In the genomic region with DNA sequence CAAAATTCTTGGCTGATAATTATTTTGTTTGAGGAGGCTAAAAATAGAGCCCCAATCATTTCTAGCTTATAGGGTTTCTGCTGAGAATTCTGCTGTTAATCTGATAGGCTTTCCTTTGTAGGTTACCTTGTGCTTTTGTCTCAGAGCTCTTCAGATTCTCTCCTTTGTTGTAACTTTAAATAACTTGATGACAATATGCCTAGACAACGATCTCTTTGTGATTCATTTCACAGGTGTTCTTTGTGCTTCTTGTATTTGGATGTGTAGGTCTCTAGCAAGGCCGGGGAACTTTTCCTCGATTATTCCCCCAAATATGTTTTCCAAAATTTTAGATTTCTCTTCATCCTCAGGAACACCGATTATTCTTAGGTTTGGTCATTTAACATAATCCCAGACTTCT, we compare ENCODE assay signal across 19 cellular contexts.
"Had no signal": no experiment of that assay in that cellular context is flagged by ENCODE, and none has a peak within 500 bp of the region (broad histone marks: within the 10 kb centered on the region; RNA-seq: fewer than 3 reads in every experiment).

No MANE protein-coding gene starts in this region.

- H3K27ac ChIP-seq: colonic mucosa, esophagus muscularis mucosa, foreskin keratinocyte, gastroesophageal sphincter, heart left ventricle, hepatocyte, left lung, lower lobe of right lung had no signal

- H3K4me3 Mint-ChIP-seq: dendritic cell treated with granulocyte-macrophage colony-stimulating factor and Interleukin-4, amounts not matched to agents 40 ng/mL and 50 ng/mL, for 4 days; effector memory CD8-positive, alpha-beta T cell; mesothelial cell of epicardium; naive B cell had no signal

- H3K9me3 Mint-ChIP-seq: effector memory CD8-positive, alpha-beta T cell had no signal

- H3K79me2 ChIP-seq: hepatocyte had no signal

- H3K4me2 ChIP-seq: hepatocyte had no signal

- H2AFZ ChIP-seq: hepatocyte had no signal

- H3K4me3 ChIP-seq: colonic mucosa, esophagus muscularis mucosa, gastroesophageal sphincter, heart left ventricle, hepatocyte, left lung, lower lobe of right lung, mucosa of descending colon had no signal

- H3K36me3 Mint-ChIP-seq: naive B cell had no signal

- H3K4me1 ChIP-seq: colonic mucosa, esophagus muscularis mucosa, foreskin keratinocyte, gastroesophageal sphincter, heart left ventricle, left lung, lower lobe of right lung had no signal

- H3K27me3 ChIP-seq: colonic mucosa, esophagus muscularis mucosa, foreskin keratinocyte, gastroesophageal sphincter, heart left ventricle, hepatocyte, left lung had no signal

- DNase-seq: colonic mucosa; cortex of kidney; effector CD8-positive, alpha-beta T cell; effector memory CD8-positive, alpha-beta T cell; heart left ventricle; hypothalamus; left cardiac atrium; left lung; left ventricle myocardium superior; lower lobe of right lung; mesenchymal stem cell; mucosa of descending colon; naive B cell had no signal

- H3K27me3 Mint-ChIP-seq: dendritic cell treated with granulocyte-macrophage colony-stimulating factor and Interleukin-4, amounts not matched to agents 40 ng/mL and 50 ng/mL, for 4 days; naive B cell had no signal

- H3K36me3 ChIP-seq: colonic mucosa, esophagus muscularis mucosa, gastroesophageal sphincter, heart left ventricle, left lung, lower lobe of right lung had no signal

- H3K9me3 ChIP-seq: colonic mucosa, gastroesophageal sphincter, lower lobe of right lung, mucosa of descending colon had no signal

- H3K27ac Mint-ChIP-seq: dendritic cell treated with granulocyte-macrophage colony-stimulating factor and Interleukin-4, amounts not matched to agents 40 ng/mL and 50 ng/mL, for 4 days; effector memory CD8-positive, alpha-beta T cell; mesothelial cell of epicardium; naive B cell had no signal

- ATAC-seq: effector memory CD8-positive, alpha-beta T cell; foreskin keratinocyte; gastroesophageal sphincter; heart left ventricle; left cardiac atrium; left lung; left ventricle myocardium superior; lower lobe of right lung; mucosa of descending colon had no signal
